16 cellular contexts compared by ENCODE assay signal in genomic region chr6:157961116-157961515, GRCh38. TPM values are rescaled to one million over a fixed set of nuclear protein-coding genes. Genes with fewer than 3 reads are reported as not detected.
DNase-seq lines count a peak whose midpoint lies in the region; ATAC-seq, FAIRE-seq and TF ChIP-seq lines count a peak whose summit lies in the region.
"Had no signal": no experiment of that assay in that cellular context is flagged by ENCODE, and none has a peak within 500 bp of the region (broad histone marks: within the 10 kb centered on the region; RNA-seq: fewer than 3 reads in every experiment).

No MANE protein-coding gene starts in this region.

- H3K4me1 Mint-ChIP-seq in stimulated activated naive CD8-positive, alpha-beta T cell treated with anti-CD3 and anti-CD28 coated beads, Interleukin-15, Interleukin-2, amounts not matched to agents 100 ng/mL and 50 ng/mL, for 24 hours (ENCODE audit: low read depth) = peaks cover 30% of the 10 kb centered on the region
- peaks cover 25% of the 10 kb centered on the region for H3K4me1 Mint-ChIP-seq in stimulated activated naive CD8-positive, alpha-beta T cell treated with anti-CD3 and anti-CD28 coated beads, Interleukin-15, amount 100 ng/mL, for 72 hours

- H3K36me3 Mint-ChIP-seq in stimulated activated naive CD8-positive, alpha-beta T cell treated with anti-CD3 and anti-CD28 coated beads, Interleukin-15, Interleukin-2, amounts not matched to agents 100 ng/mL and 50 ng/mL, for 24 hours (ENCODE audit: low read depth) = peaks cover 4% of the 10 kb centered on the region

- no peak overlapping the region for H3K4me3 ChIP-seq in bronchial epithelial cell (ENCODE audit: low read depth, low read length)
- H3K4me3 ChIP-seq in brain microvascular endothelial cell (ENCODE audit: low read depth, low read length) = no peak overlapping the region
- H3K4me3 ChIP-seq: BLaER1 had no signal

- H3K27me3 ChIP-seq in bronchial epithelial cell (ENCODE audit: control insufficient read depth, insufficient read depth, low read length) (no peaks in the 10 kb centered on the region), brain microvascular endothelial cell (replicated peaks) (no peaks in the 10 kb centered on the region)
- H3K27me3 ChIP-seq: BLaER1 had no signal

- H3K27me3 Mint-ChIP-seq in stimulated activated naive CD8-positive, alpha-beta T cell treated with anti-CD3 and anti-CD28 coated beads, Interleukin-15, Interleukin-2, amounts not matched to agents 100 ng/mL and 50 ng/mL, for 24 hours = no peaks in the 10 kb centered on the region
- peaks cover 7% of the 10 kb centered on the region for H3K27me3 Mint-ChIP-seq in stimulated activated naive CD8-positive, alpha-beta T cell treated with anti-CD3 and anti-CD28 coated beads, Interleukin-15, amount 100 ng/mL, for 72 hours

- DNase-seq in stimulated activated naive CD8-positive, alpha-beta T cell treated with anti-CD3 and anti-CD28 coated beads, Interleukin-15, amount 100 ng/mL, for 72 hours = no peak
- DNase-seq in bronchial epithelial cell (ENCODE audit: low read depth) (peak; percentile 39), islet precursor cell (peak; percentile 32), brain microvascular endothelial cell (no peak), SKM-1 treated with dmso at 0.1 percent for 144 hours (lab: John Stamatoyannopoulos, UW; ENCODE audit: unreplicated experiment) (no peak)
- DNase-seq: CD4-positive, alpha-beta memory T cell; DMS53; H9; NCI-H1105; NCI-H2081; NCI-H748 treated with DMSO at 0.1 percent for 48 hours; NK-92 treated with Interleukin-12 subunit alpha and Interleukin-12 subunit beta, amount 100 ng/mL, for 24 hours; Right ventricle myocardium superior had no signal

- TF ChIP-seq CTCF in bronchial epithelial cell (IDR thresholded peaks at IDR 0.05; ENCODE audit: insufficient read depth, low read length, severe bottlenecking) = no peak
- no peak for TF ChIP-seq CTCF in brain microvascular endothelial cell (IDR thresholded peaks at IDR 0.05; ENCODE audit: low read depth, low read length, missing control alignments)

- no peak overlapping the region for H3K27ac ChIP-seq in brain microvascular endothelial cell
- H3K27ac ChIP-seq: BLaER1 had no signal

- in situ Hi-C loops in brain microvascular endothelial cell (cut with HindIII; ENCODE audit: low pct_ligation_motif_present, low sequenced_read_pairs) = no loop called here

- no peak for ATAC-seq in stimulated activated naive CD8-positive, alpha-beta T cell treated with anti-CD3 and anti-CD28 coated beads, Interleukin-15, amount 100 ng/mL, for 72 hours
- no peak for ATAC-seq in GM18498 (IDR thresholded peaks at IDR 0.05; ENCODE audit: unreplicated experiment)

- H3K9me3 Mint-ChIP-seq in stimulated activated naive CD8-positive, alpha-beta T cell treated with anti-CD3 and anti-CD28 coated beads, Interleukin-15, Interleukin-2, amounts not matched to agents 100 ng/mL and 50 ng/mL, for 24 hours = peaks cover 8% of the 10 kb centered on the region
- H3K9me3 Mint-ChIP-seq in stimulated activated naive CD8-positive, alpha-beta T cell treated with anti-CD3 and anti-CD28 coated beads, Interleukin-15, amount 100 ng/mL, for 72 hours = peaks cover 23 to 28% of the 10 kb centered on the region in 2 donors

- FAIRE-seq in bronchial epithelial cell (lab: Jason Lieb, UNC) = no peak

- H3K4me3 Mint-ChIP-seq in stimulated activated naive CD8-positive, alpha-beta T cell treated with anti-CD3 and anti-CD28 coated beads, Interleukin-15, Interleukin-2, amounts not matched to agents 100 ng/mL and 50 ng/mL, for 24 hours = no peak overlapping the region
- H3K4me3 Mint-ChIP-seq in stimulated activated naive CD8-positive, alpha-beta T cell treated with anti-CD3 and anti-CD28 coated beads, Interleukin-15, amount 100 ng/mL, for 72 hours = no peak overlapping the region
- H3K4me3 Mint-ChIP-seq: CD4-positive, alpha-beta memory T cell; H9 had no signal

- no peaks in the 10 kb centered on the region for H3K36me3 ChIP-seq in bronchial epithelial cell (ENCODE audit: control insufficient read depth, insufficient read depth, low read length)
- no peaks in the 10 kb centered on the region for H3K36me3 ChIP-seq in brain microvascular endothelial cell (replicated peaks)
- H3K36me3 ChIP-seq: BLaER1 had no signal

- peak overlapping the region; percentile 2 for H3K27ac Mint-ChIP-seq in stimulated activated naive CD8-positive, alpha-beta T cell treated with anti-CD3 and anti-CD28 coated beads, Interleukin-15, Interleukin-2, amounts not matched to agents 100 ng/mL and 50 ng/mL, for 24 hours
- no peak overlapping the region for H3K27ac Mint-ChIP-seq in stimulated activated naive CD8-positive, alpha-beta T cell treated with anti-CD3 and anti-CD28 coated beads, Interleukin-15, amount 100 ng/mL, for 72 hours

RNA-seq across cellular contexts. Expression of gene SYNJ2, which starts 20.5 kb away (rescaled TPM):
- 7.4 and 8.2 TPM in 2 replicates for total RNA-seq in bronchial epithelial cell

Comparison
In these comparisons a context has a peak if more than half of its experiments do, and no peak if none do; other contexts are left out.
1. DNase-seq: peak in bronchial epithelial cell (single experiment) and islet precursor cell (single experiment); none in stimulated activated naive CD8-positive, alpha-beta T cell treated with anti-CD3 and anti-CD28 coated beads, Interleukin-15, amount 100 ng/mL, for 72 hours (0 of 2), brain microvascular endothelial cell (single experiment) and SKM-1 treated with dmso at 0.1 percent for 144 hours (single experiment).